ENCODE assay signal across 12 cellular contexts in the genomic region with DNA sequence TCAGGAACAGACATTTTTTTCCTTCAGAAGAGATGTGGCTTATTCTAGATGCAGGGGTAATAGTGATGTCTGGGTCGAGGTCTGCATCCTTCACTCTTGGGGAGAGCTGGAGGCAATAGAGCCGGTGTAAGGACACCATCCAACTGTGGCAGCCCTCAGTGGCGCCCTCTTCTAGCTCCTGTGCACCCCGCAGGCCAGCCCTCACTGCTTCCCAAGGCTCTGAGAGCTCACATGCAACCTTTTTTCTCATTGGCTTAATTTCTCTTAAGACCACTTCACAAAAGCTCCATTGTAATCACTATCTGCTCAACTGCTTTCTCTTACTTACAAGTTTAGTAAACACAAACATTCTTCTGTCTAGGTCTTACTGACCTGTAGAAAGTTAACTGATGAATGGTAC. TPM values are rescaled to one million over a fixed set of nuclear protein-coding genes. Genes with fewer than 3 reads are reported as not detected.
A peak's percentile ranks its signal among the peaks of the same experiment; 100 is the strongest.
DNase-seq lines count a peak whose midpoint lies in the region; ATAC-seq and TF ChIP-seq lines count a peak whose summit lies in the region.
"Had no signal": no experiment of that assay in that cellular context is flagged by ENCODE, and none has a peak within 500 bp of the region (broad histone marks: within the 10 kb centered on the region; RNA-seq: fewer than 3 reads in every experiment).

No MANE protein-coding gene starts in this region.

- DNase-seq in cardiac muscle cell (ENCODE audit: low read depth in 1 of 2, low spot score in 1 of 2) (peak; percentile 8 to 70), left cardiac atrium (no peak), epithelial cell of proximal tubule (ENCODE audit: low read depth) (no peak), NCI-H128 (lab: John Stamatoyannopoulos, UW; ENCODE audit: unreplicated experiment) (no peak), NOMO-1 treated with DMSO at 0.1 percent for 48 hours (lab: John Stamatoyannopoulos, UW; ENCODE audit: unreplicated experiment) (no peak), body of pancreas (no peak), sigmoid colon (no peak)
- DNase-seq: CD4-positive, alpha-beta T cell; left lung; NCI-H1105 had no signal

- no peak for ATAC-seq in left cardiac atrium
- no peak for ATAC-seq in body of pancreas
- ATAC-seq: left lung had no signal

- peaks cover 33% of the 10 kb centered on the region for H3K4me1 ChIP-seq in cardiac muscle cell (ENCODE audit: low read depth)
- peaks cover 9% of the 10 kb centered on the region for H3K4me1 ChIP-seq in OCI-LY3 (ENCODE audit: low read length)
- peaks cover 12% of the 10 kb centered on the region for H3K4me1 ChIP-seq in body of pancreas
- H3K4me1 ChIP-seq in sigmoid colon, result peaks cover 0 to 18% (median 10%) of the 10 kb centered on the region in 4 donors

- H3K79me2 ChIP-seq in OCI-LY3 (ENCODE audit: low read length), result peaks cover 9% of the 10 kb centered on the region

- H3K9ac ChIP-seq in OCI-LY3 (ENCODE audit: low read length), result no peak overlapping the region

- H3K36me3 ChIP-seq in cardiac muscle cell (no peaks in the 10 kb centered on the region), OCI-LY3 (replicated peaks; ENCODE audit: low read depth, low read length) (no peaks in the 10 kb centered on the region), body of pancreas (replicated peaks in 1 of 2; ENCODE audit: insufficient read depth in 1 of 2, low read depth in 2 of 2) (no peaks in the 10 kb centered on the region), sigmoid colon (no peaks in the 10 kb centered on the region)
- H3K36me3 ChIP-seq: left lung had no signal

- H4K20me1 ChIP-seq in OCI-LY3 (ENCODE audit: insufficient read depth, low read length), result no peaks in the 10 kb centered on the region

- H3K9me3 ChIP-seq in cardiac muscle cell (ENCODE audit: low read depth) (no peaks in the 10 kb centered on the region), OCI-LY3 (ENCODE audit: insufficient read depth, low read length) (no peaks in the 10 kb centered on the region), body of pancreas (no peaks in the 10 kb centered on the region), sigmoid colon (no peaks in the 10 kb centered on the region)
- H3K9me3 ChIP-seq: left lung had no signal

- intact Hi-C loops in left cardiac atrium (cut with DNase I), result no loop called here
- intact Hi-C loops in body of pancreas (cut with DNase I), result no loop called here
- intact Hi-C loops in sigmoid colon (cut with DNase I), result no loop called here

- no peak overlapping the region for H3K4me2 ChIP-seq in OCI-LY3 (ENCODE audit: low read length)

- H3K27ac ChIP-seq in cardiac muscle cell, result no peak overlapping the region
- no peak overlapping the region for H3K27ac ChIP-seq in OCI-LY3 (ENCODE audit: low read length)
- no peak overlapping the region for H3K27ac ChIP-seq in body of pancreas
- H3K27ac ChIP-seq in sigmoid colon, result no peak overlapping the region
- H3K27ac ChIP-seq: left lung, RWPE1 had no signal

- no peak overlapping the region for H2AFZ ChIP-seq in OCI-LY3 (ENCODE audit: low read depth, low read length)

- peak; percentile 20 for TF ChIP-seq CTCF in cardiac muscle cell (IDR thresholded peaks at IDR 0.05; ENCODE audit: low read depth, low read length)
- peak; percentile 32; the same call in 1 of the 2 replicates for TF ChIP-seq CTCF in OCI-LY3 (IDR thresholded peaks at IDR 0.05; ENCODE audit: low read depth, low read length)
- TF ChIP-seq CTCF in epithelial cell of proximal tubule (conservative IDR thresholded peaks at IDR 0.05; ENCODE audit: low read depth, low read length), result peak; percentile 27
- TF ChIP-seq CTCF in body of pancreas (IDR thresholded peaks at IDR 0.05), result no peak
- no peak for TF ChIP-seq CTCF in sigmoid colon (IDR thresholded peaks at IDR 0.05)

- 30 to 39% methylated on average over 4 of the region's 4 CpGs for WGBS in body of pancreas, 2 donors
- 51 to 55% methylated on average over 4 of the region's 4 CpGs for WGBS in sigmoid colon, 2 donors

- no peaks in the 10 kb centered on the region for H3K27me3 ChIP-seq in cardiac muscle cell
- no peaks in the 10 kb centered on the region for H3K27me3 ChIP-seq in OCI-LY3 (ENCODE audit: low read depth, low read length)
- no peaks in the 10 kb centered on the region for H3K27me3 ChIP-seq in body of pancreas
- H3K27me3 ChIP-seq in sigmoid colon, result no peaks in the 10 kb centered on the region
- H3K27me3 ChIP-seq: left lung had no signal

- no peak overlapping the region for H3K4me3 ChIP-seq in cardiac muscle cell
- H3K4me3 ChIP-seq in OCI-LY3 (ENCODE audit: low read length), result no peak overlapping the region
- H3K4me3 ChIP-seq in epithelial cell of proximal tubule (ENCODE audit: low read depth, low read length), result no peak overlapping the region
- no peak overlapping the region for H3K4me3 ChIP-seq in body of pancreas
- H3K4me3 ChIP-seq in sigmoid colon, result no peak overlapping the region
- H3K4me3 ChIP-seq: left lung had no signal

- no peak for TF ChIP-seq POLR2A in body of pancreas (IDR thresholded peaks at IDR 0.05)
- no peak for TF ChIP-seq POLR2A in sigmoid colon (IDR thresholded peaks at IDR 0.05)

- TF ChIP-seq EP300 in sigmoid colon (IDR thresholded peaks at IDR 0.05), result no peak

RNA-seq across cellular contexts. Expression of a gene that starts 3.9 kb away (rescaled TPM):
- total RNA-seq in cardiac muscle cell (45.3 and 47.1 TPM in 2 replicates), left cardiac atrium (10 to 100 TPM; 26.2 to 29.1 TPM), epithelial cell of proximal tubule (13.2 and 16.7 TPM in 2 replicates), body of pancreas (10 to 100 TPM; 39.2 to 52.7 TPM), sigmoid colon (10 to 100 TPM; 34.6 to 64.5 (median 38.4) TPM)
- polyA plus RNA-seq in cardiac muscle cell (41.2 and 61.5 TPM in 2 replicates), sigmoid colon (10 to 100 TPM; 12.0 to 20.4 (median 15.1) TPM)

Comparison
In these comparisons a context has a peak if more than half of its experiments do, and no peak if none do; other contexts are left out.
1. DNase-seq: peak in cardiac muscle cell (2 of 2); none in left cardiac atrium (single experiment), epithelial cell of proximal tubule (single experiment), NCI-H128 (single experiment), NOMO-1 treated with DMSO at 0.1 percent for 48 hours (single experiment), body of pancreas (0 of 4) and sigmoid colon (single experiment).
2. CTCF ChIP-seq: peak in cardiac muscle cell (single experiment), OCI-LY3 (single experiment) and epithelial cell of proximal tubule (single experiment); none in body of pancreas (0 of 7) and sigmoid colon (0 of 4).